11 cellular contexts compared by ENCODE assay signal in genomic region chr11:118073554-118073953, GRCh38. TPM values are rescaled to one million over a fixed set of nuclear protein-coding genes. Genes with fewer than 3 reads are reported as not detected.
"Had no signal": no experiment of that assay in that cellular context is flagged by ENCODE, and none has a peak within 500 bp of the region (broad histone marks: within the 10 kb centered on the region; RNA-seq: fewer than 3 reads in every experiment).

No MANE protein-coding gene starts in this region.

- H3K4me3 Mint-ChIP-seq: HFFc6 had no signal

- H3K4me1 ChIP-seq: HAP-1 had no signal

- H3K4me3 ChIP-seq: GM23248, HAP-1 had no signal

- DNase-seq: GM23248, GOT3, H7, HFFc6 had no signal

- H3K9me3 ChIP-seq: HAP-1 had no signal

- H2AFZ ChIP-seq: GM23248 had no signal

- ATAC-seq: HCT116, HepG2 had no signal

- H3K9ac ChIP-seq: GM23248 had no signal

- H3K27ac ChIP-seq: GM23248, HL-60 had no signal

- H3K9me3 Mint-ChIP-seq: HFFc6, IgD-negative memory B cell had no signal

- H3K27ac Mint-ChIP-seq: HFFc6, IgD-negative memory B cell had no signal

- H3K36me3 ChIP-seq: HAP-1 had no signal

RNA-seq across cellular contexts. Expression of gene TMPRSS4, which starts 3.3 kb away (rescaled TPM):
- total RNA-seq: GM23248, H4, HepG2, HFFc6, HT1080 had no signal
- polyA plus RNA-seq: GM23248, IgD-negative memory B cell had no signal

RNA-seq across cellular contexts. Expression of gene SMIM35, which starts 13.2 kb away (rescaled TPM):
- total RNA-seq: GM23248, H4, H7, HepG2, HFFc6, HT1080 had no signal
- polyA plus RNA-seq: GM23248, HepG2 had no signal
